In the genomic region with DNA sequence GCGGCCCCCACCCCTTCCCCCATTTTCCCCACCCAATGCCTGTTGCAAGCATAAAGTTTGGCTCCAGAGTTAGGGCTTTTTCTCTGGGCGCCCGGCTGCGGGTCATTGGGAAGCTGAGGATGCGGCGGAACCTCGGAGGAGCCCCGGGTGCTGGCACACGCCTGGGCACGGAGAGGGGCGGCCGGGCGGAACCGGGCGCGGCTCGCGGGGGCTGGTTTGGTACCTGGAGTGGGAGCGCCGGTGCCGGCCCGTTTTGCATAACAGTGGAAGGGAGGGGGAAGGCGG, we compare ENCODE assay signal across 1 cellular context.
TF ChIP-seq lines count a peak whose summit lies in the region.

No MANE protein-coding gene starts in this region.

TF ChIP-seq in K562, 482 proteins besides CTCF, POLR2A, EP300 and RAD21 (continued from another document and continues in another):
- TF ChIP-seq FOXJ2 (tag; IDR thresholded peaks at IDR 0.05) (peak; percentile 38; the same call in 1 of the 2 replicates), TRIM28 (IDR thresholded peaks at IDR 0.05) (no peak), EGR1 (conservative IDR thresholded peaks at IDR 0.05) (peak; percentile 39; the same call in 1 of the 2 replicates), ZNF253 (CRISPR knock-in tag; conservative IDR thresholded peaks at IDR 0.05) (no peak), BMI1 (IDR thresholded peaks at IDR 0.05; ENCODE audit: low read length) (no peak), ZNF431 (CRISPR knock-in tag; IDR thresholded peaks at IDR 0.05) (no peak; the same call in 1 of the 2 replicates), PML (IDR thresholded peaks at IDR 0.05; ENCODE audit: low read length) (no peak), HNRNPLL (IDR thresholded peaks at IDR 0.05; ENCODE audit: low read depth, low read length, poor library complexity, severe bottlenecking) (peak; percentile 1), NCOA6 (IDR thresholded peaks at IDR 0.05) (no peak), MYBL2 (IDR thresholded peaks at IDR 0.05; ENCODE audit: low read depth) (no peak), MYBL2 (CRISPR knock-in tag; IDR thresholded peaks at IDR 0.05; ENCODE audit: borderline replicate concordance) (no peak), RBM14 (IDR thresholded peaks at IDR 0.05; ENCODE audit: borderline replicate concordance, insufficient read depth, low read depth, low read length) (0 out of 2 replicates have a peak, but pooled peaks have one; percentile 0), MECOM (CRISPR knock-in tag; IDR thresholded peaks at IDR 0.05) (no peak), ZNF583 (CRISPR knock-in tag; IDR thresholded peaks at IDR 0.05) (no peak), ATF1 (CRISPR knock-in tag; IDR thresholded peaks at IDR 0.05) (no peak), ATF1 (tag; IDR thresholded peaks at IDR 0.05) (no peak), STAT5A (IDR thresholded peaks at IDR 0.05; ENCODE audit: borderline replicate concordance, low read length) (no peak), HSF4 (CRISPR knock-in tag; IDR thresholded peaks at IDR 0.05; ENCODE audit: borderline replicate concordance) (no peak), RNF2 (IDR thresholded peaks at IDR 0.05) (no peak), ZNF507 (tag; conservative IDR thresholded peaks at IDR 0.05) (no peak), HLTF (IDR thresholded peaks at IDR 0.05) (no peak), ESRRA (IDR thresholded peaks at IDR 0.05; ENCODE audit: borderline replicate concordance, low read depth) (no peak), SP1 (CRISPR knock-in tag; IDR thresholded peaks at IDR 0.05) (no peak), POLR2AphosphoS2 (IDR thresholded peaks at IDR 0.05; ENCODE audit: low read length) (no peak), NONO (IDR thresholded peaks at IDR 0.05; ENCODE audit: low read depth in 2 of 2, low read length in 1 of 2) (no peak), ZFP36 (IDR thresholded peaks at IDR 0.05; ENCODE audit: low read depth, low read length, partially characterized antibody) (no peak), NR2C1 (IDR thresholded peaks at IDR 0.05) (no peak), NR2C1 (tag; IDR thresholded peaks at IDR 0.05) (no peak), ZNF707 (CRISPR knock-in tag; conservative IDR thresholded peaks at IDR 0.05) (peak; percentile 65; the same call in 1 of the 2 replicates), COPS2 (conservative IDR thresholded peaks at IDR 0.05) (no peak), DPF2 (IDR thresholded peaks at IDR 0.05) (no peak), ZNF175 (CRISPR knock-in tag; IDR thresholded peaks at IDR 0.05; ENCODE audit: low read depth) (no peak), NR2C2 (CRISPR knock-in tag; IDR thresholded peaks at IDR 0.05) (no peak), NR2C2 (tag; IDR thresholded peaks at IDR 0.05) (no peak), HMG20B (CRISPR knock-in tag; IDR thresholded peaks at IDR 0.05) (no peak), ZNF77 (CRISPR knock-in tag; IDR thresholded peaks at IDR 0.05) (no peak), DACH1 (IDR thresholded peaks at IDR 0.05; ENCODE audit: partially characterized antibody) (no peak), CREM (IDR thresholded peaks at IDR 0.05; ENCODE audit: low read depth) (no peak), ZNF41 (CRISPR knock-in tag; conservative IDR thresholded peaks at IDR 0.05) (no peak), TEAD2 (tag; IDR thresholded peaks at IDR 0.05) (no peak), SMAD2 (IDR thresholded peaks at IDR 0.05; ENCODE audit: low read depth, low read length) (no peak), GATAD2A (IDR thresholded peaks at IDR 0.05) (no peak), TBP (optimal IDR thresholded peaks at IDR 0.05; ENCODE audit: low read depth, low read length) (no peak), RBFOX2 (IDR thresholded peaks at IDR 0.05; ENCODE audit: low read depth, low read length) (peak; percentile 70; the same call in 1 of the 2 replicates)
- TF ChIP-seq, protein P1, sequence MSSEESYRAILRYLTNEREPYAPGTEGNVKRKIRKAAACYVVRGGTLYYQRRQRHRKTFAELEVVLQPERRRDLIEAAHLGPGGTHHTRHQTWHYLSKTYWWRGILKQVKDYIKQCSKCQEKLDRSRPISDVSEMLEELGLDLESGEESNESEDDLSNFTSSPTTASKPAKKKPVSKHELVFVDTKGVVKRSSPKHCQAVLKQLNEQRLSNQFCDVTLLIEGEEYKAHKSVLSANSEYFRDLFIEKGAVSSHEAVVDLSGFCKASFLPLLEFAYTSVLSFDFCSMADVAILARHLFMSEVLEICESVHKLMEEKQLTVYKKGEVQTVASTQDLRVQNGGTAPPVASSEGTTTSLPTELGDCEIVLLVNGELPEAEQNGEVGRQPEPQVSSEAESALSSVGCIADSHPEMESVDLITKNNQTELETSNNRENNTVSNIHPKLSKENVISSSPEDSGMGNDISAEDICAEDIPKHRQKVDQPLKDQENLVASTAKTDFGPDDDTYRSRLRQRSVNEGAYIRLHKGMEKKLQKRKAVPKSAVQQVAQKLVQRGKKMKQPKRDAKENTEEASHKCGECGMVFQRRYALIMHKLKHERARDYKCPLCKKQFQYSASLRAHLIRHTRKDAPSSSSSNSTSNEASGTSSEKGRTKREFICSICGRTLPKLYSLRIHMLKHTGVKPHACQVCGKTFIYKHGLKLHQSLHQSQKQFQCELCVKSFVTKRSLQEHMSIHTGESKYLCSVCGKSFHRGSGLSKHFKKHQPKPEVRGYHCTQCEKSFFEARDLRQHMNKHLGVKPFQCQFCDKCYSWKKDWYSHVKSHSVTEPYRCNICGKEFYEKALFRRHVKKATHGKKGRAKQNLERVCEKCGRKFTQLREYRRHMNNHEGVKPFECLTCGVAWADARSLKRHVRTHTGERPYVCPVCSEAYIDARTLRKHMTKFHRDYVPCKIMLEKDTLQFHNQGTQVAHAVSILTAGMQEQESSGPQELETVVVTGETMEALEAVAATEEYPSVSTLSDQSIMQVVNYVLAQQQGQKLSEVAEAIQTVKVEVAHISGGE (CRISPR knock-in tag; IDR thresholded peaks at IDR 0.05): peak in 1 of 3 experiments; percentile 46; a peak in 1 of 6 replicates
- TF ChIP-seq, protein P2, sequence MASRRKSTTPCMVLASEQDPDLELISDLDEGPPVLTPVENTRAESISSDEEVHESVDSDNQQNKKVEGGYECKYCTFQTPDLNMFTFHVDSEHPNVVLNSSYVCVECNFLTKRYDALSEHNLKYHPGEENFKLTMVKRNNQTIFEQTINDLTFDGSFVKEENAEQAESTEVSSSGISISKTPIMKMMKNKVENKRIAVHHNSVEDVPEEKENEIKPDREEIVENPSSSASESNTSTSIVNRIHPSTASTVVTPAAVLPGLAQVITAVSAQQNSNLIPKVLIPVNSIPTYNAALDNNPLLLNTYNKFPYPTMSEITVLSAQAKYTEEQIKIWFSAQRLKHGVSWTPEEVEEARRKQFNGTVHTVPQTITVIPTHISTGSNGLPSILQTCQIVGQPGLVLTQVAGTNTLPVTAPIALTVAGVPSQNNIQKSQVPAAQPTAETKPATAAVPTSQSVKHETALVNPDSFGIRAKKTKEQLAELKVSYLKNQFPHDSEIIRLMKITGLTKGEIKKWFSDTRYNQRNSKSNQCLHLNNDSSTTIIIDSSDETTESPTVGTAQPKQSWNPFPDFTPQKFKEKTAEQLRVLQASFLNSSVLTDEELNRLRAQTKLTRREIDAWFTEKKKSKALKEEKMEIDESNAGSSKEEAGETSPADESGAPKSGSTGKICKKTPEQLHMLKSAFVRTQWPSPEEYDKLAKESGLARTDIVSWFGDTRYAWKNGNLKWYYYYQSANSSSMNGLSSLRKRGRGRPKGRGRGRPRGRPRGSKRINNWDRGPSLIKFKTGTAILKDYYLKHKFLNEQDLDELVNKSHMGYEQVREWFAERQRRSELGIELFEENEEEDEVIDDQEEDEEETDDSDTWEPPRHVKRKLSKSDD (conservative IDR thresholded peaks at IDR 0.05; ENCODE audit: low read length): no peak
- TF ChIP-seq, protein P3, sequence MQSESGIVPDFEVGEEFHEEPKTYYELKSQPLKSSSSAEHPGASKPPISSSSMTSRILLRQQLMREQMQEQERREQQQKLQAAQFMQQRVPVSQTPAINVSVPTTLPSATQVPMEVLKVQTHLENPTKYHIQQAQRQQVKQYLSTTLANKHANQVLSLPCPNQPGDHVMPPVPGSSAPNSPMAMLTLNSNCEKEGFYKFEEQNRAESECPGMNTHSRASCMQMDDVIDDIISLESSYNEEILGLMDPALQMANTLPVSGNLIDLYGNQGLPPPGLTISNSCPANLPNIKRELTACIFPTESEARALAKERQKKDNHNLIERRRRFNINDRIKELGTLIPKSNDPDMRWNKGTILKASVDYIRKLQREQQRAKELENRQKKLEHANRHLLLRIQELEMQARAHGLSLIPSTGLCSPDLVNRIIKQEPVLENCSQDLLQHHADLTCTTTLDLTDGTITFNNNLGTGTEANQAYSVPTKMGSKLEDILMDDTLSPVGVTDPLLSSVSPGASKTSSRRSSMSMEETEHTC (IDR thresholded peaks at IDR 0.05): no peak
- TF ChIP-seq, protein P4, sequence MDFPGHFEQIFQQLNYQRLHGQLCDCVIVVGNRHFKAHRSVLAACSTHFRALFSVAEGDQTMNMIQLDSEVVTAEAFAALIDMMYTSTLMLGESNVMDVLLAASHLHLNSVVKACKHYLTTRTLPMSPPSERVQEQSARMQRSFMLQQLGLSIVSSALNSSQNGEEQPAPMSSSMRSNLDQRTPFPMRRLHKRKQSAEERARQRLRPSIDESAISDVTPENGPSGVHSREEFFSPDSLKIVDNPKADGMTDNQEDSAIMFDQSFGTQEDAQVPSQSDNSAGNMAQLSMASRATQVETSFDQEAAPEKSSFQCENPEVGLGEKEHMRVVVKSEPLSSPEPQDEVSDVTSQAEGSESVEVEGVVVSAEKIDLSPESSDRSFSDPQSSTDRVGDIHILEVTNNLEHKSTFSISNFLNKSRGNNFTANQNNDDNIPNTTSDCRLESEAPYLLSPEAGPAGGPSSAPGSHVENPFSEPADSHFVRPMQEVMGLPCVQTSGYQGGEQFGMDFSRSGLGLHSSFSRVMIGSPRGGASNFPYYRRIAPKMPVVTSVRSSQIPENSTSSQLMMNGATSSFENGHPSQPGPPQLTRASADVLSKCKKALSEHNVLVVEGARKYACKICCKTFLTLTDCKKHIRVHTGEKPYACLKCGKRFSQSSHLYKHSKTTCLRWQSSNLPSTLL (IDR thresholded peaks at IDR 0.05): no peak
- TF ChIP-seq, protein P5, sequence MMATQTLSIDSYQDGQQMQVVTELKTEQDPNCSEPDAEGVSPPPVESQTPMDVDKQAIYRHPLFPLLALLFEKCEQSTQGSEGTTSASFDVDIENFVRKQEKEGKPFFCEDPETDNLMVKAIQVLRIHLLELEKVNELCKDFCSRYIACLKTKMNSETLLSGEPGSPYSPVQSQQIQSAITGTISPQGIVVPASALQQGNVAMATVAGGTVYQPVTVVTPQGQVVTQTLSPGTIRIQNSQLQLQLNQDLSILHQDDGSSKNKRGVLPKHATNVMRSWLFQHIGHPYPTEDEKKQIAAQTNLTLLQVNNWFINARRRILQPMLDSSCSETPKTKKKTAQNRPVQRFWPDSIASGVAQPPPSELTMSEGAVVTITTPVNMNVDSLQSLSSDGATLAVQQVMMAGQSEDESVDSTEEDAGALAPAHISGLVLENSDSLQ (IDR thresholded peaks at IDR 0.05): no peak
- TF ChIP-seq, protein P6, sequence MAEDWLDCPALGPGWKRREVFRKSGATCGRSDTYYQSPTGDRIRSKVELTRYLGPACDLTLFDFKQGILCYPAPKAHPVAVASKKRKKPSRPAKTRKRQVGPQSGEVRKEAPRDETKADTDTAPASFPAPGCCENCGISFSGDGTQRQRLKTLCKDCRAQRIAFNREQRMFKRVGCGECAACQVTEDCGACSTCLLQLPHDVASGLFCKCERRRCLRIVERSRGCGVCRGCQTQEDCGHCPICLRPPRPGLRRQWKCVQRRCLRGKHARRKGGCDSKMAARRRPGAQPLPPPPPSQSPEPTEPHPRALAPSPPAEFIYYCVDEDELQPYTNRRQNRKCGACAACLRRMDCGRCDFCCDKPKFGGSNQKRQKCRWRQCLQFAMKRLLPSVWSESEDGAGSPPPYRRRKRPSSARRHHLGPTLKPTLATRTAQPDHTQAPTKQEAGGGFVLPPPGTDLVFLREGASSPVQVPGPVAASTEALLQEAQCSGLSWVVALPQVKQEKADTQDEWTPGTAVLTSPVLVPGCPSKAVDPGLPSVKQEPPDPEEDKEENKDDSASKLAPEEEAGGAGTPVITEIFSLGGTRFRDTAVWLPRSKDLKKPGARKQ (CRISPR knock-in tag; IDR thresholded peaks at IDR 0.05): no peak
- TF ChIP-seq, protein P7, sequence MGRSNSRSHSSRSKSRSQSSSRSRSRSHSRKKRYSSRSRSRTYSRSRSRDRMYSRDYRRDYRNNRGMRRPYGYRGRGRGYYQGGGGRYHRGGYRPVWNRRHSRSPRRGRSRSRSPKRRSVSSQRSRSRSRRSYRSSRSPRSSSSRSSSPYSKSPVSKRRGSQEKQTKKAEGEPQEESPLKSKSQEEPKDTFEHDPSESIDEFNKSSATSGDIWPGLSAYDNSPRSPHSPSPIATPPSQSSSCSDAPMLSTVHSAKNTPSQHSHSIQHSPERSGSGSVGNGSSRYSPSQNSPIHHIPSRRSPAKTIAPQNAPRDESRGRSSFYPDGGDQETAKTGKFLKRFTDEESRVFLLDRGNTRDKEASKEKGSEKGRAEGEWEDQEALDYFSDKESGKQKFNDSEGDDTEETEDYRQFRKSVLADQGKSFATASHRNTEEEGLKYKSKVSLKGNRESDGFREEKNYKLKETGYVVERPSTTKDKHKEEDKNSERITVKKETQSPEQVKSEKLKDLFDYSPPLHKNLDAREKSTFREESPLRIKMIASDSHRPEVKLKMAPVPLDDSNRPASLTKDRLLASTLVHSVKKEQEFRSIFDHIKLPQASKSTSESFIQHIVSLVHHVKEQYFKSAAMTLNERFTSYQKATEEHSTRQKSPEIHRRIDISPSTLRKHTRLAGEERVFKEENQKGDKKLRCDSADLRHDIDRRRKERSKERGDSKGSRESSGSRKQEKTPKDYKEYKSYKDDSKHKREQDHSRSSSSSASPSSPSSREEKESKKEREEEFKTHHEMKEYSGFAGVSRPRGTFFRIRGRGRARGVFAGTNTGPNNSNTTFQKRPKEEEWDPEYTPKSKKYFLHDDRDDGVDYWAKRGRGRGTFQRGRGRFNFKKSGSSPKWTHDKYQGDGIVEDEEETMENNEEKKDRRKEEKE (IDR thresholded peaks at IDR 0.05; ENCODE audit: borderline replicate concordance in 1 of 2, control insufficient read depth in 1 of 2, low read depth in 2 of 2, low read length in 1 of 2): no peak
- TF ChIP-seq, protein P8, sequence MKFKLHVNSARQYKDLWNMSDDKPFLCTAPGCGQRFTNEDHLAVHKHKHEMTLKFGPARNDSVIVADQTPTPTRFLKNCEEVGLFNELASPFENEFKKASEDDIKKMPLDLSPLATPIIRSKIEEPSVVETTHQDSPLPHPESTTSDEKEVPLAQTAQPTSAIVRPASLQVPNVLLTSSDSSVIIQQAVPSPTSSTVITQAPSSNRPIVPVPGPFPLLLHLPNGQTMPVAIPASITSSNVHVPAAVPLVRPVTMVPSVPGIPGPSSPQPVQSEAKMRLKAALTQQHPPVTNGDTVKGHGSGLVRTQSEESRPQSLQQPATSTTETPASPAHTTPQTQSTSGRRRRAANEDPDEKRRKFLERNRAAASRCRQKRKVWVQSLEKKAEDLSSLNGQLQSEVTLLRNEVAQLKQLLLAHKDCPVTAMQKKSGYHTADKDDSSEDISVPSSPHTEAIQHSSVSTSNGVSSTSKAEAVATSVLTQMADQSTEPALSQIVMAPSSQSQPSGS (CRISPR knock-in tag; IDR thresholded peaks at IDR 0.05): no peak
- TF ChIP-seq, protein P9, sequence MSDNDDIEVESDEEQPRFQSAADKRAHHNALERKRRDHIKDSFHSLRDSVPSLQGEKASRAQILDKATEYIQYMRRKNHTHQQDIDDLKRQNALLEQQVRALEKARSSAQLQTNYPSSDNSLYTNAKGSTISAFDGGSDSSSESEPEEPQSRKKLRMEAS (CRISPR knock-in tag; IDR thresholded peaks at IDR 0.05): no peak
